ENCODE assay signal across 17 cellular contexts in the genomic region with DNA sequence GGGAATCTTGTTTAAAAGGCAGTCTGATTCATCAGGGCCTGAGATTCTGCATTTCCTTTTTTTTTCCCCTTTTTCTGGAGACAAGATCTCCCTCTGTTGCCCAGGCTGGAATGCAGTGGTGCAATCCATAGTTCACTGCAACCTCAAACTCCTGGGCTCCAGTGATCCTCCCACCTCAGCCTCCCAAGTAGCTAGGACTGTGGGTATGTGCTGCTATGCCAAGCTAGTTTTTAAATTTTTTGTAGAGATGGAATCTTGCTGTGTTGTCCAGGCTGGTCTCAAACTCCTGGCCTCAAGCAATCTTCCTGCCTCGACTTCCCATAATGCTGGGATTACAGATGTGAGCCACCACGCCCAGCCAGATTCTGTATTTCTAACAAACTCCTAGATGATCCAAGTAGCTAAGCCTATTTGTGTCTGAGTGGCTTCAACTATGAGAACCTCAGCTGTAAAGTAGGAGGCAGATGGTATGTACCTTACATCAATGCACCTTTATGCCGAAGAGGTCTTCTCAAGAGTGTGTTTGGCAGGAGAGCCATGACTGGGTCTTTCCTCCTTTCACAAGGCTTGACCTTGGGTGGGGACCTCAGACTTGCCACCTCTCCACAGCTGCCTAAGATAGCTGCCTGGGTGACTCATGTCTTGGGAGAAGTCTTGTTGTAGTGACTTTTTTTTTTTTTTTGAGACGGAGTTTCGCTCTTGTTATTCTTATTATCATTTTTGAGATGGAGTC. TPM values are rescaled to one million over a fixed set of nuclear protein-coding genes. Genes with fewer than 3 reads are reported as not detected.
DNase-seq lines count a peak whose midpoint lies in the region; ATAC-seq and TF ChIP-seq lines count a peak whose summit lies in the region.
"Had no signal": no experiment of that assay in that cellular context is flagged by ENCODE, and none has a peak within 500 bp of the region (broad histone marks: within the 10 kb centered on the region; RNA-seq: fewer than 3 reads in every experiment).

No MANE protein-coding gene starts in this region.

- POLR2A ChIA-PET in IMR-90 (lab: Charles Lee; ENCODE audit: unreplicated experiment): no interaction called here

- no peak overlapping the region; the same call in 1 of the 2 replicates for H3K18ac ChIP-seq in IMR-90 (ENCODE audit: low read depth, low read length)

- DNase-seq in EH (ENCODE audit: low read depth): peak; percentile 70
- DNase-seq in IMR-90: peak; percentile 71
- peak; percentile 44 for DNase-seq in astrocyte of the spinal cord (ENCODE audit: low read depth, low spot score)
- peak; percentile 36 for DNase-seq in hepatic stellate cell (ENCODE audit: low spot score)
- no peak for DNase-seq in NCI-H2107 (lab: John Stamatoyannopoulos, UW)
- DNase-seq in uterus: no peak
- DNase-seq: activated CD8-positive, alpha-beta memory T cell treated with anti-CD3 and anti-CD28 coated beads, Interleukin-2, amount 50 U/mL, for 4 hours; AML-193; MG63; NCI-H187 treated with DMSO at 0.1 percent for 48 hours; NCI-H345; SK-N-SH; stimulated activated CD4-positive, alpha-beta T cell treated with anti-CD3 and anti-CD28 coated beads, Interleukin-1b, Interleukin-23, amount 100 ng/mL, for 48 hours had no signal

- H3K27ac ChIP-seq in IMR-90 (ENCODE audit: insufficient read depth, low read length) (no peak overlapping the region), uterus (no peak overlapping the region)

- TF ChIP-seq RAD21 in IMR-90 (IDR thresholded peaks at IDR 0.05; ENCODE audit: low read length): no peak

- H3K36me3 ChIP-seq in IMR-90 (ENCODE audit: control insufficient read depth, insufficient read depth, low read length): peaks cover 41% of the 10 kb centered on the region
- H3K36me3 ChIP-seq in uterus: no peaks in the 10 kb centered on the region

- H4K8ac ChIP-seq in IMR-90 (ENCODE audit: low read depth in 2 of 2, low read length in 2 of 2): no peak overlapping the region

- H3K4me3 ChIP-seq in IMR-90 (ENCODE audit: insufficient read depth, low read depth, low read length) (no peak overlapping the region), astrocyte of the spinal cord (ENCODE audit: low read depth, low read length) (no peak overlapping the region), uterus (no peak overlapping the region)
- H3K4me3 ChIP-seq: MG63 had no signal

- H2AK5ac ChIP-seq in IMR-90 (ENCODE audit: low read depth, low read length): peak overlapping the region; percentile 5; the same call in 1 of the 2 replicates

- H4K5ac ChIP-seq in IMR-90 (ENCODE audit: low read depth, low read length): no peak overlapping the region

- BruUV-seq in IMR-90 (replicated peaks; lab: Mats Ljungman, UMichigan): no TSS peak

- intact Hi-C loops in IMR-90 (cut with micrococcal nuclease) (no loop called here), uterus (cut with DNase I; ENCODE audit: low total_unique reads) (no loop called here)

- no peak overlapping the region for H2AK9ac ChIP-seq in IMR-90 (replicated peaks; ENCODE audit: low read depth, low read length, poor library complexity)

- H3K9ac ChIP-seq in IMR-90 (ENCODE audit: low read depth, low read length): no peak overlapping the region
- H3K9ac ChIP-seq: SK-N-SH had no signal

- no peak overlapping the region for H3K14ac ChIP-seq in IMR-90 (replicated peaks; ENCODE audit: low read depth, low read length)

- H3K4me2 ChIP-seq in IMR-90 (ENCODE audit: low read depth, low read length): no peak overlapping the region
- H3K4me2 ChIP-seq: SK-N-SH had no signal

- no peak overlapping the region for H2BK120ac ChIP-seq in IMR-90 (ENCODE audit: low read depth, low read length)

- H3K79me1 ChIP-seq in IMR-90 (ENCODE audit: low read depth in 1 of 2, low read length in 2 of 2): peaks cover 6 to 22% of the 10 kb centered on the region in 2 experiments; a peak in 3 of 4 replicates

- peaks cover 22% of the 10 kb centered on the region for H3K9me1 ChIP-seq in IMR-90 (ENCODE audit: insufficient read depth, low read length)

- peak overlapping the region; percentile 38; the same call in 1 of the 2 replicates for H3K4ac ChIP-seq in IMR-90 (ENCODE audit: low read depth, low read length)

- dilution Hi-C loops in IMR-90 (cut with HindIII; ENCODE audit: low sequenced_read_pairs, unreplicated experiment): no loop called here

- CTCF ChIA-PET in IMR-90 (lab: Yijun Ruan, JAX): interaction anchor here (0.6 to 1.0 kb wide), 5 partner anchors 17 to 131 kb away, joined by 3 to 7 read pairs (median 5); no protein-coding TSS in a partner anchor

- peak overlapping the region; percentile 73 for H2BK20ac ChIP-seq in IMR-90 (ENCODE audit: low read depth, low read length)

- H2BK5ac ChIP-seq in IMR-90 (ENCODE audit: low read depth, low read length, poor library complexity, severe bottlenecking): peak overlapping the region; percentile 20

- H2AFZ ChIP-seq in IMR-90 (replicated peaks; ENCODE audit: low read length, poor library complexity): no peak overlapping the region

- H3K27me3 ChIP-seq in IMR-90 (ENCODE audit: control insufficient read depth, insufficient read depth, low read length): no peaks in the 10 kb centered on the region
- H3K27me3 ChIP-seq in uterus: no peaks in the 10 kb centered on the region
- H3K27me3 ChIP-seq: MG63 had no signal

- H3K4me1 ChIP-seq in IMR-90 (ENCODE audit: control insufficient read depth, insufficient read depth, low read length) (peaks cover 13% of the 10 kb centered on the region), uterus (no peaks in the 10 kb centered on the region)

- no peak overlapping the region for H4K91ac ChIP-seq in IMR-90 (ENCODE audit: insufficient read depth, low read depth, low read length)

- H3K9me3 ChIP-seq in IMR-90 (ENCODE audit: control insufficient read depth, insufficient read depth, low read length) (no peaks in the 10 kb centered on the region), uterus (no peaks in the 10 kb centered on the region)
- H3K9me3 ChIP-seq: MG63, SK-N-SH had no signal

- WGBS in IMR-90 (ENCODE audit: extremely low coverage in 2 of 2, insufficient read length in 1 of 2), 2 experiments: 100% methylated on average over 1 of the region's 5 CpGs; no CpG with 5 or more reads in 1 of the 2 experiments

- ATAC-seq in IMR-90 (ENCODE audit: low read depth) (peak; percentile 43; the same call in 1 of the 2 replicates), GM19397 (IDR thresholded peaks at IDR 0.05; ENCODE audit: unreplicated experiment) (no peak), HG02981 (IDR thresholded peaks at IDR 0.05; ENCODE audit: unreplicated experiment) (no peak)

- H3K56ac ChIP-seq in IMR-90 (ENCODE audit: extremely low read depth, insufficient read depth, low read length): no peak overlapping the region

- in situ Hi-C loops in IMR-90 (cut with MboI; ENCODE audit: low sequenced_read_pairs) (loop anchor here (25.0 kb wide), 1 partner anchor 1168 kb away; no protein-coding TSS in a partner anchor), astrocyte of the spinal cord (cut with HindIII; ENCODE audit: low sequenced_read_pairs) (no loop called here)

- peak overlapping the region; percentile 25; the same call in 2 of the 3 replicates for H2BK15ac ChIP-seq in IMR-90 (ENCODE audit: low read depth, low read length)

- no peak for TF ChIP-seq POLR2A in IMR-90 (IDR thresholded peaks at IDR 0.05; ENCODE audit: low read depth, low read length)
- no peak for TF ChIP-seq POLR2A in uterus (IDR thresholded peaks at IDR 0.05)

- no peak overlapping the region for H3K23ac ChIP-seq in IMR-90 (ENCODE audit: low read depth, low read length)

- TF ChIP-seq CTCF in IMR-90 (conservative IDR thresholded peaks at IDR 0.05; ENCODE audit: low read depth, low read length): no peak
- TF ChIP-seq CTCF in astrocyte of the spinal cord (IDR thresholded peaks at IDR 0.05; ENCODE audit: low read depth, low read length): no peak
- TF ChIP-seq CTCF in uterus (IDR thresholded peaks at IDR 0.05): no peak

- H4K20me1 ChIP-seq in IMR-90 (ENCODE audit: insufficient read depth, low read length): peaks cover 17% of the 10 kb centered on the region

TF ChIP-seq in IMR-90, 13 proteins besides CTCF, POLR2A, EP300 and RAD21:
- TF ChIP-seq SMC3 (IDR thresholded peaks at IDR 0.05; ENCODE audit: low read depth, low read length) (no peak), FOS (IDR thresholded peaks at IDR 0.05; ENCODE audit: low read depth, low read length) (peak; percentile 42; the same call in 1 of the 2 replicates), RFX5 (IDR thresholded peaks at IDR 0.05; ENCODE audit: low read depth, low read length) (no peak), BHLHE40 (IDR thresholded peaks at IDR 0.05; ENCODE audit: low read depth, low read length) (no peak), CHD1 (IDR thresholded peaks at IDR 0.05; ENCODE audit: low read depth, low read length) (no peak)

RNA-seq across cellular contexts. Expression of a gene that starts 10.9 kb away (rescaled TPM):
- 51.4 and 62.2 TPM in 2 replicates for total RNA-seq in IMR-90 (2012; rRNA removed)
- 17.0 and 21.0 TPM in 2 replicates for polyA plus RNA-seq in IMR-90 (2012; rRNA removed)
- 18.4 and 24.0 TPM in 2 replicates for polyA plus RNA-seq in IMR-90 (2012; cell fraction: cytosol; rRNA removed)
- 6.1 and 10.8 TPM in 2 replicates for polyA plus RNA-seq in IMR-90 (2012; cell fraction: nucleus; rRNA removed; ENCODE audit: low replicate concordance)
- 10 to 100 TPM; 10.5 to 88.6 (median 51.4) TPM for total RNA-seq in uterus

RNA-seq across cellular contexts. Expression of a gene that starts 18.8 kb away (rescaled TPM):
- not detected in 2 replicates for total RNA-seq in IMR-90 (2012; rRNA removed)
- not detected in 2 replicates for polyA plus RNA-seq in IMR-90 (2012; rRNA removed)
- not detected in 2 replicates for polyA plus RNA-seq in IMR-90 (2012; cell fraction: cytosol; rRNA removed)
- polyA plus RNA-seq in IMR-90 (2012; cell fraction: nucleus; rRNA removed; ENCODE audit: low replicate concordance): 0.02 TPM in 1 of 2 replicates, not detected in the other
- 1 to 10 TPM in 2 of 4 donors, under 1 TPM in 2; under 0.01 to 2.1 (median 0.93) TPM for total RNA-seq in uterus
- total RNA-seq: chondrocyte, mesothelial cell of epicardium had no signal
- polyA plus RNA-seq: SK-N-SH had no signal

RNA-seq across cellular contexts. Expression of a gene that starts 42.0 kb away (rescaled TPM):
- total RNA-seq in IMR-90 (2012; rRNA removed) (not detected in 2 replicates), uterus (1 to 10 TPM in 1 of 4 donors, not detected in 3; 3.4 TPM)
- polyA plus RNA-seq in IMR-90 (2012; rRNA removed): not detected in 2 replicates
- polyA plus RNA-seq in IMR-90 (2012; cell fraction: cytosol; rRNA removed): not detected in 2 replicates
- not detected in 2 replicates for polyA plus RNA-seq in IMR-90 (2012; cell fraction: nucleus; rRNA removed; ENCODE audit: low replicate concordance)
- total RNA-seq: chondrocyte, mesothelial cell of epicardium had no signal
- polyA plus RNA-seq: SK-N-SH had no signal

Comparison
In these comparisons a context has a peak if more than half of its experiments do, and no peak if none do; other contexts are left out.
1. DNase-seq: peak in EH (single experiment), IMR-90 (single experiment), astrocyte of the spinal cord (single experiment) and hepatic stellate cell (single experiment); none in NCI-H2107 (single experiment) and uterus (0 of 2).